In genomic region chr11:125470355-125470754, GRCh38 we compare ENCODE assay signal across 29 cellular contexts.
"Had no signal": no experiment of that assay in that cellular context is flagged by ENCODE, and none has a peak within 500 bp of the region (broad histone marks: within the 10 kb centered on the region; RNA-seq: fewer than 3 reads in every experiment).

No MANE protein-coding gene starts in this region.

- H3K27ac ChIP-seq: ascending aorta, cardiac muscle cell, WERI-Rb-1 had no signal

- H3K27me3 ChIP-seq: ascending aorta, cardiac muscle cell had no signal

- H3K4me1 ChIP-seq: ascending aorta had no signal

- ATAC-seq: activated CD8-positive, alpha-beta T cell treated with anti-CD3 and anti-CD28 coated beads for 36 hours; activated T-cell treated with anti-CD3 and anti-CD28 coated beads, Interleukin-2, amount 50 U/mL, for 72 hours; activated T-helper 17 cell treated with anti-CD3 and anti-CD28 coated beads, Interleukin-2, amount 50 U/mL, for 72 hours; K562; Panc1; SK-N-SH treated with all-trans-retinoic acid at 6 μM for 48 hours; T-cell; T-helper 17 cell had no signal

- DNase-seq: activated CD4-positive, alpha-beta T cell treated with anti-CD3 and anti-CD28 coated beads, Interleukin-2, amount 10 ng/mL, durations not matched to agents 24 days and 14 days; activated CD4-positive, alpha-beta T cell treated with anti-CD3 and anti-CD28 coated beads, Interleukin-2, amount 50 U/mL, for 4 hours; activated CD4-positive, CD25-positive, alpha-beta regulatory T cell; activated CD8-positive, alpha-beta T cell treated with anti-CD3 and anti-CD28 coated beads for 36 hours; activated effector memory CD4-positive, alpha-beta T cell treated with anti-CD3 and anti-CD28 coated beads, Interleukin-2, amount 50 U/mL, for 16 hours; activated naive CD4-positive, alpha-beta T cell; activated naive CD4-positive, alpha-beta T cell treated with anti-CD3 and anti-CD28 coated beads, Interleukin-2, amount 50 U/mL, for 16 hours; activated naive CD8-positive, alpha-beta T cell treated with anti-CD3 and anti-CD28 coated beads for 36 hours; activated T-cell treated with anti-CD3 and anti-CD28 coated beads, Interleukin-2, amount 50 U/mL, for 1 hour; activated T-cell treated with anti-CD3 and anti-CD28 coated beads, Interleukin-2, amount 50 U/mL, for 72 hours; amniotic stem cell; IMR-90; NCI-H1105 treated with DMSO at 0.1 percent for 48 hours; NCI-H1436 treated with DMSO at 0.1 percent for 48 hours; NCI-H1694 treated with DMSO at 0.1 percent for 48 hours; NCI-H2029; NCI-H345; NCI-H524 treated with DMSO at 0.1 percent for 48 hours; SHP77 treated with DMSO at 0.1 percent for 48 hours; T-cell; T-helper 17 cell; T1000; WERI-Rb-1 had no signal

- H3K36me3 ChIP-seq: ascending aorta, cardiac muscle cell, WERI-Rb-1 had no signal

- H3K4me3 ChIP-seq: ascending aorta, cardiac muscle cell, K562 had no signal

- H3K9me3 ChIP-seq: ascending aorta had no signal
